In the genomic region with DNA sequence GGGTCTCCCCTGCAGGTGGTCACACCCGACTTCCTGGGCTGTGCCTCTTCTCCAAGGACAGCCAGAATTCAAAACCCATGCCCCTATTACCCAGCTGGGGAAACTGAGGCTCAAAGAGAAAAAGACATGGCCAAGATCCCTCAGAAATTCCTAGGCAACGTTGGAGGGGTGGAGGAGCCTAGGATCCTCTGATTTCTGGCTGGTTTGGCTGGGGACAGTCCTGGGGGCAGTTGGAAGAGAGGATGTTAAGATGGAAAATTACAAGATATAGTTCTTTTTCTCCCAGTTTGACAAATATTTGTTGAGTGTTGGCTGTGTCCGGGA, we compare ENCODE assay signal across 8 cellular contexts. TPM values are rescaled to one million over a fixed set of nuclear protein-coding genes. Genes with fewer than 3 reads are reported as not detected.
DNase-seq lines count a peak whose midpoint lies in the region; ATAC-seq and TF ChIP-seq lines count a peak whose summit lies in the region.
"Had no signal": no experiment of that assay in that cellular context is flagged by ENCODE, and none has a peak within 500 bp of the region (broad histone marks: within the 10 kb centered on the region; RNA-seq: fewer than 3 reads in every experiment).

No MANE protein-coding gene starts in this region.

- no peak for TF ChIP-seq CTCF in HL-60 (IDR thresholded peaks at IDR 0.05; ENCODE audit: insufficient read depth, low read length)

- peak overlapping the region; percentile 63 for H3K27ac Mint-ChIP-seq in activated naive CD8-positive, alpha-beta T cell treated with anti-CD3 and anti-CD28 coated beads for 36 hours
- peak overlapping the region; percentile 94 to 98 (median 96) for H3K27ac Mint-ChIP-seq in immature natural killer cell

- peak overlapping the region; percentile 52 to 63 (median 62) for H3K9ac ChIP-seq in subcutaneous abdominal adipose tissue (ENCODE audit: low read length in 5 of 5)

- no peaks in the 10 kb centered on the region for H3K27me3 Mint-ChIP-seq in activated naive CD8-positive, alpha-beta T cell treated with anti-CD3 and anti-CD28 coated beads for 36 hours
- H3K27me3 Mint-ChIP-seq in immature natural killer cell (ENCODE audit: low read depth in 3 of 3): peaks cover 8 to 19% (median 10%) of the 10 kb centered on the region in 3 donors

- H3K27ac ChIP-seq in HL-60 (replicated peaks) (peak overlapping the region; percentile 88), subcutaneous abdominal adipose tissue (ENCODE audit: low read depth, low read length) (peak overlapping the region; percentile 87)

- no peaks in the 10 kb centered on the region for H3K9me3 Mint-ChIP-seq in activated naive CD8-positive, alpha-beta T cell treated with anti-CD3 and anti-CD28 coated beads for 36 hours
- H3K9me3 Mint-ChIP-seq in immature natural killer cell: no peaks in the 10 kb centered on the region

- H3K4me1 ChIP-seq in subcutaneous abdominal adipose tissue (ENCODE audit: control insufficient read depth in 5 of 5, insufficient read depth in 5 of 5, low read length in 5 of 5): peaks cover 6 to 74% (median 64%) of the 10 kb centered on the region in 5 donors

- ATAC-seq in GM19328 (IDR thresholded peaks at IDR 0.05; ENCODE audit: unreplicated experiment): no peak

- DNase-seq in HL-60 (ENCODE audit: low read depth in 1 of 2, low spot score in 1 of 2): no peak
- DNase-seq in activated naive CD8-positive, alpha-beta T cell treated with anti-CD3 and anti-CD28 coated beads for 36 hours: no peak
- DNase-seq in immature natural killer cell: no peak
- no peak for DNase-seq in NCI-H2196 (lab: John Stamatoyannopoulos, UW; ENCODE audit: unreplicated experiment)
- no peak for DNase-seq in NCI-H774 (lab: John Stamatoyannopoulos, UW)
- DNase-seq: T-helper 9 cell had no signal

- no peaks in the 10 kb centered on the region for H3K9me3 ChIP-seq in subcutaneous abdominal adipose tissue (ENCODE audit: control insufficient read depth in 5 of 5, low read length in 5 of 5)

- peaks cover 6% of the 10 kb centered on the region for H3K36me3 Mint-ChIP-seq in activated naive CD8-positive, alpha-beta T cell treated with anti-CD3 and anti-CD28 coated beads for 36 hours
- no peaks in the 10 kb centered on the region for H3K36me3 Mint-ChIP-seq in immature natural killer cell

- no peaks in the 10 kb centered on the region for H3K36me3 ChIP-seq in subcutaneous abdominal adipose tissue (ENCODE audit: control insufficient read depth in 5 of 5, insufficient read depth in 5 of 5, low read length in 5 of 5)

- peak overlapping the region; percentile 89 for H3K4me3 Mint-ChIP-seq in activated naive CD8-positive, alpha-beta T cell treated with anti-CD3 and anti-CD28 coated beads for 36 hours
- peak overlapping the region; percentile 97 to 100 (median 99) for H3K4me3 Mint-ChIP-seq in immature natural killer cell

- H3K27me3 ChIP-seq in HL-60 (ENCODE audit: insufficient read depth, poor library complexity, severe bottlenecking): no peaks in the 10 kb centered on the region
- no peaks in the 10 kb centered on the region for H3K27me3 ChIP-seq in subcutaneous abdominal adipose tissue (ENCODE audit: control insufficient read depth in 5 of 5, insufficient read depth in 4 of 5, low read length in 5 of 5)

- H3K4me1 Mint-ChIP-seq in activated naive CD8-positive, alpha-beta T cell treated with anti-CD3 and anti-CD28 coated beads for 36 hours: peaks cover 55% of the 10 kb centered on the region
- H3K4me1 Mint-ChIP-seq in immature natural killer cell: peaks cover 61 to 70% of the 10 kb centered on the region in 2 donors

- H3K4me3 ChIP-seq in HL-60 (replicated peaks; ENCODE audit: insufficient read depth, low read length) (peak overlapping the region; percentile 96), subcutaneous abdominal adipose tissue (ENCODE audit: low read depth in 1 of 5, low read length in 5 of 5) (peak overlapping the region; percentile 59 to 93 (median 80))

RNA-seq across cellular contexts. Expression of gene VASP, which starts 2.4 kb away (rescaled TPM):
- 100 to 1,000 TPM; 133 to 134 TPM for total RNA-seq in activated naive CD8-positive, alpha-beta T cell treated with anti-CD3 and anti-CD28 coated beads for 36 hours
- polyA plus RNA-seq in immature natural killer cell: 100 to 1,000 TPM in 1 of 3 donors, 10 to 100 TPM in 2; 91.2 to 126 (median 93.4) TPM

RNA-seq across cellular contexts. Expression of gene PPM1N, which starts 11.4 kb away (rescaled TPM):
- total RNA-seq in activated naive CD8-positive, alpha-beta T cell treated with anti-CD3 and anti-CD28 coated beads for 36 hours: 1 to 10 TPM; 1.4 to 1.9 TPM
- 1 to 10 TPM; 3.9 to 5.7 (median 4.0) TPM for polyA plus RNA-seq in immature natural killer cell

RNA-seq across cellular contexts. Expression of gene RTN2, which starts 12.8 kb away (rescaled TPM):
- total RNA-seq in activated naive CD8-positive, alpha-beta T cell treated with anti-CD3 and anti-CD28 coated beads for 36 hours: 1 to 10 TPM; 1.3 to 1.8 TPM
- under 1 TPM in 2 of 3 donors, not detected in 1; 0.48 to 0.80 TPM for polyA plus RNA-seq in immature natural killer cell

RNA-seq across cellular contexts. Expression of gene FOSB, which starts 41.9 kb away (rescaled TPM):
- 10 to 100 TPM in 1 of 2 experiments, 1 to 10 TPM in 1; 9.7 to 10.5 TPM for total RNA-seq in activated naive CD8-positive, alpha-beta T cell treated with anti-CD3 and anti-CD28 coated beads for 36 hours
- 10 to 100 TPM; 11.6 to 30.1 (median 11.6) TPM for polyA plus RNA-seq in immature natural killer cell
